Comparison of ENCODE assay signal across 23 cellular contexts in genomic region chr18:55672574-55673361, GRCh38.
A peak's percentile ranks its signal among the peaks of the same experiment; 100 is the strongest.
DNase-seq lines count a peak whose midpoint lies in the region; ATAC-seq, FAIRE-seq and TF ChIP-seq lines count a peak whose summit lies in the region.
"Had no signal": no experiment of that assay in that cellular context is flagged by ENCODE, and none has a peak within 500 bp of the region (broad histone marks: within the 10 kb centered on the region; RNA-seq: fewer than 3 reads in every experiment).

No MANE protein-coding gene starts in this region.

- no peak overlapping the region for H3K9ac ChIP-seq in mesendoderm (ENCODE audit: low read length)

- ATAC-seq in left ventricle myocardium superior (peak; percentile 25), heart left ventricle (no peak)

- no peak overlapping the region for H2BK5ac ChIP-seq in mesendoderm (ENCODE audit: low read length)

- H3K27ac ChIP-seq in heart left ventricle = no peak overlapping the region
- no peak overlapping the region for H3K27ac ChIP-seq in mesendoderm (ENCODE audit: low read depth, low read length)
- H3K27ac ChIP-seq: adrenal gland had no signal

- no peak for TF ChIP-seq POLR2A in heart left ventricle (IDR thresholded peaks at IDR 0.05)
- no peak for TF ChIP-seq POLR2A in H54 (IDR thresholded peaks at IDR 0.05; ENCODE audit: low read depth, low read length)

- no peak overlapping the region for H2AK5ac ChIP-seq in mesendoderm (ENCODE audit: low read length)

- H2BK120ac ChIP-seq in mesendoderm (ENCODE audit: low read depth, low read length) = no peak overlapping the region

- H3K18ac ChIP-seq in mesendoderm (ENCODE audit: low read length) = no peak overlapping the region

- no peak overlapping the region for H3K23ac ChIP-seq in mesendoderm (ENCODE audit: low read length)

- no peak overlapping the region for H4K8ac ChIP-seq in mesendoderm (ENCODE audit: low read depth, low read length)

- H3K27me3 ChIP-seq in heart left ventricle (no peaks in the 10 kb centered on the region), mesendoderm (ENCODE audit: insufficient read depth, low read length, poor library complexity) (no peaks in the 10 kb centered on the region)
- H3K27me3 ChIP-seq: adrenal gland, MG63 had no signal

- H3K4ac ChIP-seq in mesendoderm (ENCODE audit: low read depth, low read length) = peak overlapping the region; percentile 70

- TF ChIP-seq CTCF in heart left ventricle (IDR thresholded peaks at IDR 0.05) = no peak

- no peak overlapping the region for H4K5ac ChIP-seq in mesendoderm (ENCODE audit: low read length)

- peaks cover 0 to 13% (median 0%) of the 10 kb centered on the region in 12 donors for H3K4me1 ChIP-seq in heart left ventricle
- H3K4me1 ChIP-seq in mesendoderm (ENCODE audit: control insufficient read depth, low read depth, low read length) = no peaks in the 10 kb centered on the region
- H3K4me1 ChIP-seq: adrenal gland had no signal

- WGBS in heart left ventricle, 4 donors = 38 to 49% (median 48%) methylated on average over 12 of the region's 12 CpGs
- WGBS in mesendoderm (ENCODE audit: extremely low coverage, insufficient coverage, low lambda C conversion rate) = no CpG with 5 or more reads among the region's 12 CpGs

- no peak overlapping the region for H3K56ac ChIP-seq in mesendoderm (ENCODE audit: low read length)

- intact Hi-C loops in left ventricle myocardium superior (cut with micrococcal nuclease) (no loop called here), heart left ventricle (cut with DNase I) (no loop called here)

- H3K9me3 ChIP-seq in heart left ventricle = peaks cover 0 to 4% (median 0%) of the 10 kb centered on the region in 12 donors
- H3K9me3 ChIP-seq: adrenal gland, MG63 had no signal

- no peak overlapping the region for H2BK15ac ChIP-seq in mesendoderm (replicated peaks; ENCODE audit: low read depth)

- FAIRE-seq in H54 (lab: Jason Lieb, UNC) = no peak
- FAIRE-seq: colon, GM19239 had no signal

- no peak overlapping the region for H3K4me2 ChIP-seq in mesendoderm (ENCODE audit: low read length)

- H3K36me3 ChIP-seq in heart left ventricle = no peaks in the 10 kb centered on the region
- no peaks in the 10 kb centered on the region for H3K36me3 ChIP-seq in mesendoderm (ENCODE audit: control insufficient read depth, insufficient read depth, low read length)
- H3K36me3 ChIP-seq: adrenal gland, MG63 had no signal

- no peaks in the 10 kb centered on the region for H3K79me1 ChIP-seq in mesendoderm (ENCODE audit: low read length)

- DNase-seq in left ventricle myocardium superior = no peak
- no peak for DNase-seq in heart left ventricle
- peak; percentile 15 for DNase-seq in cerebellum (ENCODE audit: low spot score)
- DNase-seq in mesendoderm = peak; percentile 4
- no peak for DNase-seq in DMS153 treated with DMSO at 0.1 percent for 48 hours (lab: John Stamatoyannopoulos, UW; ENCODE audit: unreplicated experiment)
- DNase-seq in NCI-H2081 treated with DMSO at 0.1 percent for 48 hours (lab: John Stamatoyannopoulos, UW) = no peak
- DNase-seq in NCI-H128 (lab: John Stamatoyannopoulos, UW; ENCODE audit: unreplicated experiment) = no peak
- DNase-seq in H54 (ENCODE audit: insufficient read length, low spot score) = no peak
- DNase-seq: activated CD4-positive, alpha-beta T cell treated with anti-CD3 and anti-CD28 coated beads for 4 hours; activated CD8-positive, alpha-beta memory T cell treated with anti-CD3 and anti-CD28 coated beads for 24 hours; activated T-cell treated with anti-CD3 and anti-CD28 coated beads, Interleukin-2, amount 50 U/mL, for 1 hour; adrenal gland; endodermal cell; kidney glomerular epithelial cell; mammary epithelial cell; MG63; NCI-H1436 treated with DMSO at 0.1 percent for 48 hours; NCI-H2171; NCI-H524; stimulated activated CD4-positive, alpha-beta T cell treated with anti-CD3 and anti-CD28 coated beads, Interleukin-1b, Interleukin-23, amount 100 ng/mL, for 48 hours had no signal

- H3K4me3 ChIP-seq in heart left ventricle (peak overlapping the region in 2 of 12 donors; percentile 8 to 21), mesendoderm (ENCODE audit: low read length) (no peak overlapping the region)
- H3K4me3 ChIP-seq: adrenal gland, MG63, skin epidermis had no signal

- H3K79me2 ChIP-seq in mesendoderm (ENCODE audit: control insufficient read depth, insufficient read depth, low read length) = no peaks in the 10 kb centered on the region

Comparison
In these comparisons a context has a peak if more than half of its experiments do, and no peak if none do; other contexts are left out.
1. DNase-seq: peak in cerebellum (single experiment) and mesendoderm (single experiment); none in left ventricle myocardium superior (single experiment), heart left ventricle (0 of 5), DMS153 treated with DMSO at 0.1 percent for 48 hours (single experiment), NCI-H2081 treated with DMSO at 0.1 percent for 48 hours (single experiment), NCI-H128 (single experiment) and H54 (single experiment).